Comparison of ENCODE assay signal across 20 cellular contexts in genomic region chr5:68949711-68950110, GRCh38.
A peak's percentile ranks its signal among the peaks of the same experiment; 100 is the strongest.
DNase-seq lines count a peak whose midpoint lies in the region; ATAC-seq, FAIRE-seq and TF ChIP-seq lines count a peak whose summit lies in the region.
"Had no signal": no experiment of that assay in that cellular context is flagged by ENCODE, and none has a peak within 500 bp of the region (broad histone marks: within the 10 kb centered on the region; RNA-seq: fewer than 3 reads in every experiment).

No MANE protein-coding gene starts in this region.

- no TSS peak for BruUV-seq in MCF 10A (replicated peaks; lab: Mats Ljungman, UMichigan)
- BruUV-seq in PC-3 (replicated peaks; lab: Mats Ljungman, UMichigan), result no TSS peak

- intact Hi-C loops in breast epithelium (cut with DNase I; ENCODE audit: low total_unique reads), result loop anchor here (5.0 kb wide), 1 partner anchor 52 kb away; no protein-coding TSS in a partner anchor
- intact Hi-C loops in MCF 10A (cut with micrococcal nuclease), result no loop called here
- intact Hi-C loops in ascending aorta (cut with DNase I), result no loop called here
- intact Hi-C loops in PC-3 (cut with micrococcal nuclease), result no loop called here

- no peaks in the 10 kb centered on the region for H3K36me3 Mint-ChIP-seq in MCF 10A (ENCODE audit: insufficient read depth, unreplicated experiment)
- H3K36me3 Mint-ChIP-seq: CD14-positive monocyte, IgD-negative memory B cell had no signal

- no peak overlapping the region for H3K4me3 Mint-ChIP-seq in MCF 10A (ENCODE audit: unreplicated experiment)
- H3K4me3 Mint-ChIP-seq: B cell, CD14-positive monocyte, IgD-negative memory B cell had no signal

- dilution Hi-C loops in keratinocyte (cut with MboI; ENCODE audit: extremely low pct_ligation_motif_present, low sequenced_read_pairs), result no loop called here

- H3K36me3 ChIP-seq in breast epithelium (no peaks in the 10 kb centered on the region), keratinocyte (ENCODE audit: control insufficient read depth in 2 of 2, extremely low read depth in 1 of 2, insufficient read depth in 2 of 2, low read length in 2 of 2) (no peaks in the 10 kb centered on the region), parathyroid adenoma (ENCODE audit: control insufficient read depth, insufficient read depth, low read length) (no peaks in the 10 kb centered on the region), ascending aorta (no peaks in the 10 kb centered on the region), PC-3 (ENCODE audit: low read depth, low read length) (no peaks in the 10 kb centered on the region)

- TF ChIP-seq POLR2A in breast epithelium (IDR thresholded peaks at IDR 0.05), result no peak

- H3K4me1 ChIP-seq in breast epithelium (peaks cover 0 to 17% of the 10 kb centered on the region in 2 donors), keratinocyte (ENCODE audit: control insufficient read depth, extremely low read depth, insufficient read depth, low read length) (peaks cover 15% of the 10 kb centered on the region), parathyroid adenoma (peaks cover 34% of the 10 kb centered on the region), ascending aorta (no peaks in the 10 kb centered on the region), PC-3 (ENCODE audit: insufficient read depth, low read length) (no peaks in the 10 kb centered on the region)

- peak overlapping the region; percentile 74 to 77 for H3K27ac ChIP-seq in breast epithelium
- H3K27ac ChIP-seq in keratinocyte (ENCODE audit: control insufficient read depth, insufficient read depth, low read length), result no peak overlapping the region
- H3K27ac ChIP-seq in parathyroid adenoma, result peak overlapping the region; percentile 80
- no peak overlapping the region for H3K27ac ChIP-seq in ascending aorta
- H3K27ac ChIP-seq in PC-3 (ENCODE audit: low read length), result no peak overlapping the region
- H3K27ac ChIP-seq: SK-N-MC had no signal

- H3K4me3 ChIP-seq in breast epithelium (no peak overlapping the region), keratinocyte (ENCODE audit: control insufficient read depth in 2 of 3, extremely low read depth in 1 of 3, insufficient read depth in 2 of 3, low read depth in 1 of 3, low read length in 3 of 3) (no peak overlapping the region), parathyroid adenoma (ENCODE audit: low read depth, low read length) (no peak overlapping the region), ascending aorta (no peak overlapping the region), PC-3 (ENCODE audit: low read length) (no peak overlapping the region)
- H3K4me3 ChIP-seq: SK-N-MC had no signal

- H3K27me3 Mint-ChIP-seq in MCF 10A (ENCODE audit: insufficient read depth, unreplicated experiment), result no peaks in the 10 kb centered on the region

- H3K9me3 ChIP-seq in breast epithelium (no peaks in the 10 kb centered on the region), keratinocyte (ENCODE audit: control insufficient read depth, low read depth, low read length) (no peaks in the 10 kb centered on the region), parathyroid adenoma (ENCODE audit: control insufficient read depth, low read length) (no peaks in the 10 kb centered on the region), ascending aorta (no peaks in the 10 kb centered on the region), PC-3 (ENCODE audit: low read length) (no peaks in the 10 kb centered on the region)

- FAIRE-seq in keratinocyte (lab: Jason Lieb, UNC), result no peak
- FAIRE-seq: GM18507, GM19239, H54 had no signal

- H3K9me2 ChIP-seq in PC-3 (replicated peaks; ENCODE audit: low read length), result no peaks in the 10 kb centered on the region

- H3K9ac ChIP-seq in keratinocyte (ENCODE audit: control insufficient read depth, extremely low read depth, insufficient read depth, low read length) (no peak overlapping the region), parathyroid adenoma (no peak overlapping the region), PC-3 (ENCODE audit: low read length) (no peak overlapping the region)

- no peaks in the 10 kb centered on the region for H4K20me1 ChIP-seq in keratinocyte (ENCODE audit: control insufficient read depth, extremely low read depth, insufficient read depth, low read length)
- no peaks in the 10 kb centered on the region for H4K20me1 ChIP-seq in PC-3 (ENCODE audit: low read length)

- CTCF ChIA-PET in MCF 10A (lab: Yijun Ruan, JAX), result interaction anchor here (1.0 to 1.4 kb wide), 2 partner anchors 18 to 21 kb away, joined by 3 read pairs; no protein-coding TSS in a partner anchor
- CTCF ChIA-PET in PC-3 (lab: Charles Lee), result no interaction called here

- H2AFZ ChIP-seq in keratinocyte (ENCODE audit: control insufficient read depth, low read length), result no peak overlapping the region
- H2AFZ ChIP-seq in parathyroid adenoma, result peak overlapping the region; percentile 71
- H2AFZ ChIP-seq in PC-3 (ENCODE audit: low read length), result no peak overlapping the region

- ATAC-seq in HG03378 (IDR thresholded peaks at IDR 0.05; ENCODE audit: unreplicated experiment) (no peak), PC-3 (no peak), GM18861 (IDR thresholded peaks at IDR 0.05; ENCODE audit: unreplicated experiment) (no peak)

- no peaks in the 10 kb centered on the region for H3F3A ChIP-seq in PC-3 (ENCODE audit: low read length, unreplicated experiment)

- no peak overlapping the region for H3K27ac Mint-ChIP-seq in MCF 10A (ENCODE audit: low read depth, unreplicated experiment)
- H3K27ac Mint-ChIP-seq: B cell, IgD-negative memory B cell had no signal

- H3K79me2 ChIP-seq in keratinocyte (ENCODE audit: control insufficient read depth, insufficient read depth, low read length) (no peaks in the 10 kb centered on the region), parathyroid adenoma (no peaks in the 10 kb centered on the region), PC-3 (ENCODE audit: low read length) (no peaks in the 10 kb centered on the region)

- TF ChIP-seq CTCF in breast epithelium (IDR thresholded peaks at IDR 0.05), result no peak
- TF ChIP-seq CTCF in MCF 10A (IDR thresholded peaks at IDR 0.05; ENCODE audit: unreplicated experiment), result no peak
- no peak for TF ChIP-seq CTCF in keratinocyte (optimal IDR thresholded peaks at IDR 0.05 in 1 of 3, IDR thresholded peaks at IDR 0.05 in 1 of 3, conservative IDR thresholded peaks at IDR 0.05 in 1 of 3; ENCODE audit: extremely low read depth in 1 of 3, insufficient read depth in 2 of 3, low read length in 3 of 3)
- TF ChIP-seq CTCF in parathyroid adenoma (IDR thresholded peaks at IDR 0.05), result no peak
- TF ChIP-seq CTCF in ascending aorta (IDR thresholded peaks at IDR 0.05), result no peak
- TF ChIP-seq CTCF in PC-3 (conservative IDR thresholded peaks at IDR 0.05; ENCODE audit: low read depth, low read length), result no peak

- H3K4me2 ChIP-seq in keratinocyte (ENCODE audit: control insufficient read depth, extremely low read depth, insufficient read depth, low read depth, low read length) (peak overlapping the region; percentile 71), parathyroid adenoma (ENCODE audit: low read length) (peak overlapping the region; percentile 34), PC-3 (ENCODE audit: low read length) (no peak overlapping the region)

- no peaks in the 10 kb centered on the region for H3K9me3 Mint-ChIP-seq in MCF 10A (ENCODE audit: unreplicated experiment)
- H3K9me3 Mint-ChIP-seq: IgD-negative memory B cell had no signal

- POLR2A ChIA-PET in MCF 10A (lab: Yijun Ruan, JAX), result interaction anchor here (0.6 to 1.9 kb wide), 4 partner anchors 10 to 55 kb away, joined by 3 to 7 read pairs (median 4); no protein-coding TSS in a partner anchor
- POLR2A ChIA-PET in PC-3 (lab: Charles Lee; ENCODE audit: unreplicated experiment), result interaction anchor here (0.6 kb wide), 1 partner anchor 13 kb away, joined by 4 read pairs; no protein-coding TSS in a partner anchor

- H3K9me1 ChIP-seq in keratinocyte (ENCODE audit: control insufficient read depth, extremely low read depth, insufficient read depth, low read length), result no peaks in the 10 kb centered on the region

- peaks cover 6% of the 10 kb centered on the region for H3K4me1 Mint-ChIP-seq in MCF 10A (ENCODE audit: insufficient read depth, unreplicated experiment)
- H3K4me1 Mint-ChIP-seq: B cell, CD14-positive monocyte, IgD-negative memory B cell had no signal

- no peaks in the 10 kb centered on the region for H3K27me3 ChIP-seq in breast epithelium
- peaks cover 2% of the 10 kb centered on the region for H3K27me3 ChIP-seq in keratinocyte (ENCODE audit: control insufficient read depth, extremely low read depth, insufficient read depth, low read length)
- H3K27me3 ChIP-seq in parathyroid adenoma (ENCODE audit: control insufficient read depth, insufficient read depth, low read length), result no peaks in the 10 kb centered on the region
- no peaks in the 10 kb centered on the region for H3K27me3 ChIP-seq in ascending aorta
- H3K27me3 ChIP-seq in PC-3 (ENCODE audit: low read length), result peaks cover 10% of the 10 kb centered on the region; the same call in 1 of the 2 replicates

- DNase-seq in breast epithelium (ENCODE audit: low spot score in 2 of 2) (no peak), MCF 10A (ENCODE audit: unreplicated experiment) (no peak), keratinocyte (ENCODE audit: low read depth, low spot score) (no peak), ascending aorta (ENCODE audit: low spot score in 2 of 2) (no peak), PC-3 (no peak)
- DNase-seq: GDM1, MV-4-11, NCI-H2029 treated with DMSO at 0.1 percent for 48 hours, NCI-H446, Right ventricle myocardium superior had no signal

Comparison
In these comparisons a context has a peak if more than half of its experiments do, and no peak if none do; other contexts are left out.
1. H3K27ac ChIP-seq: peak in breast epithelium (2 of 2) and parathyroid adenoma (single experiment); none in keratinocyte (single experiment), ascending aorta (0 of 2) and PC-3 (single experiment).